Comparison of ENCODE assay signal across 12 cellular contexts in the genomic region with DNA sequence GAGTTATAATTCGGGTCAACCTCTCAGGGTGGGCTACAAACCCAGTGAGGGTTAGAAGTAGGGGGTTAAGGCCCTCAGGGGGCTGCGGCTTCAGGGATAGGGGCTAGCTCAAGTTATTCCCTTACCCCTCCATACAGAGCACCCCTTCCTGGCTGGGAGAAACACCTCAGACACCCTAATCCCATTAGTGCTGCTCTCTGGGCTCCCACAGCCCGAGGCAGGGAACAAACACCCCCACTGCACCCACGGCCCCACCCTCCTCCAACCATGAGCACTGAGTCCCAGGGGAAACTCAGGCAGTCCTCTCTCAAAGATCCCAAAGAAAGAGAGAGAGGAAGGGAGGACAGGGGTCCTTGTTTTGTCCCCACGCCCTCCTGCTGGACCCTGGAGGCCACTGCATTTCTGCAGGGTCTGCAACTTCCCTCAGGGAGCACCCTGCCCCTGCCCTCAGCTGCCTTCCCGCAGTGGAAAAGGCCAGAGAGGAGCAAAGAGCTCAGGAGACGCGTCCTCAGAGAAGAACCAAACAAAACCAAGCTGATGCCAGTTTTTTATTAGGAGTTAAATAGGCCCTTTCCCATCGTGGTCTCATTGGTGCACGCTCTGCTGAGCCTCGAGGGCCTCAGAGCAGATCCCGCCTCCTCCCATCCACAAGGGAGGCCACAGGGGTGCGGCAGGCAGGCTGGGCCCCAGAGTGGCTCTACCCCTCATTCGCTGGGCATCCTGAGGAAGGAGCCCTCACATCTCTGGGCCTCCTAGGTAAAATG. TPM values are rescaled to one million over a fixed set of nuclear protein-coding genes. Genes with fewer than 3 reads are reported as not detected.
A peak's percentile ranks its signal among the peaks of the same experiment; 100 is the strongest.
DNase-seq lines count a peak whose midpoint lies in the region; ATAC-seq and TF ChIP-seq lines count a peak whose summit lies in the region.
"Had no signal": no experiment of that assay in that cellular context is flagged by ENCODE, and none has a peak within 500 bp of the region (broad histone marks: within the 10 kb centered on the region; RNA-seq: fewer than 3 reads in every experiment).

No MANE protein-coding gene starts in this region.

- no peaks in the 10 kb centered on the region for H3K27me3 ChIP-seq in mesenchymal stem cell (ENCODE audit: control insufficient read depth in 1 of 2, insufficient read depth in 1 of 2, low read length in 2 of 2)
- no peaks in the 10 kb centered on the region for H3K27me3 ChIP-seq in upper lobe of left lung
- H3K27me3 ChIP-seq: ovary had no signal

- H4K8ac ChIP-seq in mesenchymal stem cell (ENCODE audit: low read length): peak overlapping the region; percentile 92

- peaks cover 22% of the 10 kb centered on the region for H3K27me3 Mint-ChIP-seq in activated naive CD4-positive, alpha-beta T cell treated with anti-CD3 and anti-CD28 coated beads, Interleukin-2, amount 10 ng/mL, durations not matched to agents 7 days and 5 days
- peaks cover 4% of the 10 kb centered on the region for H3K27me3 Mint-ChIP-seq in activated T-helper 1 cell treated with anti-CD3 and anti-CD28 coated beads, Interleukin-12 subunit alpha, Interleukin-12 subunit beta, Interleukin-2, Interleukin-4 antibody, amounts not matched to agents 30 ng/mL and 10 ng/mL and 1 ng/mL, durations not matched to agents 14 hours and 24 hours and 36 hours (ENCODE audit: insufficient read depth)

- H2BK15ac ChIP-seq in mesenchymal stem cell (ENCODE audit: low read depth, poor library complexity, severe bottlenecking): peak overlapping the region; percentile 99

- peak overlapping the region; percentile 93 for H3K4me3 Mint-ChIP-seq in activated naive CD4-positive, alpha-beta T cell treated with anti-CD3 and anti-CD28 coated beads, Interleukin-2, amount 10 ng/mL, durations not matched to agents 7 days and 5 days
- peak overlapping the region; percentile 13 for H3K4me3 Mint-ChIP-seq in activated T-helper 1 cell treated with anti-CD3 and anti-CD28 coated beads, Interleukin-12 subunit alpha, Interleukin-12 subunit beta, Interleukin-2, Interleukin-4 antibody, amounts not matched to agents 30 ng/mL and 10 ng/mL and 1 ng/mL, durations not matched to agents 14 hours and 24 hours and 36 hours

- H3K4me2 ChIP-seq in mesenchymal stem cell (ENCODE audit: low read length, poor library complexity, severe bottlenecking): no peak overlapping the region

- H2BK120ac ChIP-seq in mesenchymal stem cell (ENCODE audit: low read depth, low read length): peak overlapping the region; percentile 94

- peak overlapping the region; percentile 87 to 100 for H2BK12ac ChIP-seq in mesenchymal stem cell (ENCODE audit: low read length in 2 of 2)

- H2AFZ ChIP-seq in mesenchymal stem cell (ENCODE audit: low read depth, low read length): no peak overlapping the region

- no peak for TF ChIP-seq CTCF in upper lobe of left lung (IDR thresholded peaks at IDR 0.05)

- peaks cover 12 to 33% of the 10 kb centered on the region in 2 experiments for H3K36me3 ChIP-seq in mesenchymal stem cell (ENCODE audit: control insufficient read depth in 1 of 2, insufficient read depth in 2 of 2, low read depth in 1 of 2, low read length in 2 of 2)
- H3K36me3 ChIP-seq in upper lobe of left lung: peaks cover 0 to 16% (median 2%) of the 10 kb centered on the region in 4 donors
- H3K36me3 ChIP-seq: ovary had no signal

- H3K4ac ChIP-seq in mesenchymal stem cell (ENCODE audit: low read depth in 1 of 2, low read length in 2 of 2): peak overlapping the region; percentile 84 to 88

- TF ChIP-seq EP300 in upper lobe of left lung (IDR thresholded peaks at IDR 0.05): no peak

- peak overlapping the region; percentile 95 for H3K9ac ChIP-seq in mesenchymal stem cell (ENCODE audit: low read length)
- H3K9ac ChIP-seq: SK-N-SH had no signal

- H3K79me1 ChIP-seq in mesenchymal stem cell (replicated peaks; ENCODE audit: low read length, poor library complexity, severe bottlenecking): peaks cover 15% of the 10 kb centered on the region

- peak overlapping the region; percentile 5 for H3K27ac ChIP-seq in mesenchymal stem cell (ENCODE audit: low read length, poor library complexity, severe bottlenecking)
- peak overlapping the region in 3 of 4 donors; percentile 22 to 94 (median 88) for H3K27ac ChIP-seq in upper lobe of left lung
- H3K27ac ChIP-seq: ovary had no signal

- peak overlapping the region in 1 of 2 experiments; percentile 71 for H3K14ac ChIP-seq in mesenchymal stem cell (ENCODE audit: low read length in 2 of 2)

- H3K9me3 ChIP-seq in mesenchymal stem cell (ENCODE audit: control insufficient read depth, low read length) (no peaks in the 10 kb centered on the region), upper lobe of left lung (no peaks in the 10 kb centered on the region)
- H3K9me3 ChIP-seq: ovary, SK-N-SH had no signal

- H3K4me1 ChIP-seq in mesenchymal stem cell (ENCODE audit: control insufficient read depth, insufficient read depth, low read depth, low read length): peaks cover 66% of the 10 kb centered on the region
- peaks cover 77 to 97% (median 86%) of the 10 kb centered on the region in 4 donors for H3K4me1 ChIP-seq in upper lobe of left lung

- H3K27ac Mint-ChIP-seq in activated naive CD4-positive, alpha-beta T cell treated with anti-CD3 and anti-CD28 coated beads, Interleukin-2, amount 10 ng/mL, durations not matched to agents 7 days and 5 days: peak overlapping the region; percentile 99
- peak overlapping the region; percentile 99 for H3K27ac Mint-ChIP-seq in activated T-helper 1 cell treated with anti-CD3 and anti-CD28 coated beads, Interleukin-12 subunit alpha, Interleukin-12 subunit beta, Interleukin-2, Interleukin-4 antibody, amounts not matched to agents 30 ng/mL and 10 ng/mL and 1 ng/mL, durations not matched to agents 14 hours and 24 hours and 36 hours

- peaks cover 80% of the 10 kb centered on the region for H3K4me1 Mint-ChIP-seq in activated naive CD4-positive, alpha-beta T cell treated with anti-CD3 and anti-CD28 coated beads, Interleukin-2, amount 10 ng/mL, durations not matched to agents 7 days and 5 days
- peaks cover 67% of the 10 kb centered on the region for H3K4me1 Mint-ChIP-seq in activated T-helper 1 cell treated with anti-CD3 and anti-CD28 coated beads, Interleukin-12 subunit alpha, Interleukin-12 subunit beta, Interleukin-2, Interleukin-4 antibody, amounts not matched to agents 30 ng/mL and 10 ng/mL and 1 ng/mL, durations not matched to agents 14 hours and 24 hours and 36 hours (ENCODE audit: low read depth)

- H4K91ac ChIP-seq in mesenchymal stem cell (ENCODE audit: low read length): peak overlapping the region; percentile 90

- H3K18ac ChIP-seq in mesenchymal stem cell (ENCODE audit: low read depth in 1 of 2, low read length in 2 of 2): peak overlapping the region; percentile 79 to 84

- peak overlapping the region; percentile 20 for H2BK5ac ChIP-seq in mesenchymal stem cell (ENCODE audit: low read depth, low read length, poor library complexity, severe bottlenecking)

- peak overlapping the region; percentile 84 for H2AK5ac ChIP-seq in mesenchymal stem cell (ENCODE audit: low read length, severe bottlenecking)

- DNase-seq in activated naive CD4-positive, alpha-beta T cell treated with anti-CD3 and anti-CD28 coated beads, Interleukin-2, amount 10 ng/mL, durations not matched to agents 7 days and 5 days: peak; percentile 5
- DNase-seq in activated naive CD4-positive, alpha-beta T cell treated with anti-CD3 and anti-CD28 coated beads, Interleukin-2, amount 50 U/mL, for 16 hours: no peak
- DNase-seq in activated T-helper 1 cell treated with anti-CD3 and anti-CD28 coated beads, Interleukin-12 subunit alpha, Interleukin-12 subunit beta, Interleukin-2, Interleukin-4 antibody, amounts not matched to agents 30 ng/mL and 10 ng/mL and 1 ng/mL, durations not matched to agents 14 hours and 24 hours and 36 hours (ENCODE audit: low spot score): no peak
- DNase-seq in mesenchymal stem cell (no peak), upper lobe of left lung (peak in 1 of 2 donors; percentile 15), superior temporal gyrus (ENCODE audit: extremely low spot score) (no peak)
- no peak for DNase-seq in stimulated activated CD4-positive, alpha-beta T cell treated with anti-CD3 and anti-CD28 coated beads, Interleukin-12 subunit alpha, Interleukin-12 subunit beta, amount 100 ng/mL, for 4 hours
- DNase-seq: DMS 273 treated with DMSO at 0.1 percent for 48 hours, glutamatergic neuron, SK-N-SH had no signal

- no peaks in the 10 kb centered on the region for H3K9me3 Mint-ChIP-seq in activated naive CD4-positive, alpha-beta T cell treated with anti-CD3 and anti-CD28 coated beads, Interleukin-2, amount 10 ng/mL, durations not matched to agents 7 days and 5 days
- H3K9me3 Mint-ChIP-seq in activated T-helper 1 cell treated with anti-CD3 and anti-CD28 coated beads, Interleukin-12 subunit alpha, Interleukin-12 subunit beta, Interleukin-2, Interleukin-4 antibody, amounts not matched to agents 30 ng/mL and 10 ng/mL and 1 ng/mL, durations not matched to agents 14 hours and 24 hours and 36 hours: no peaks in the 10 kb centered on the region

- TF ChIP-seq POLR2A in upper lobe of left lung (IDR thresholded peaks at IDR 0.05): no peak

- intact Hi-C loops in activated T-helper 1 cell treated with anti-CD3 and anti-CD28 coated beads, Interleukin-12 subunit alpha, Interleukin-12 subunit beta, Interleukin-2, Interleukin-4 antibody, amounts not matched to agents 30 ng/mL and 10 ng/mL and 1 ng/mL, durations not matched to agents 14 hours and 24 hours and 36 hours (cut with micrococcal nuclease): loop anchor here (10.0 kb wide), 1 partner anchor 418 kb away; the partner anchor contains the start of genes CREB3L4 and SLC39A1

- H3K4me3 ChIP-seq in mesenchymal stem cell (ENCODE audit: insufficient read depth in 1 of 2, low read depth in 1 of 2, low read length in 2 of 2) (peak overlapping the region in 1 of 2 experiments; percentile 87), upper lobe of left lung (no peak overlapping the region)
- H3K4me3 ChIP-seq: ovary had no signal

- peaks cover 36% of the 10 kb centered on the region for H3K36me3 Mint-ChIP-seq in activated naive CD4-positive, alpha-beta T cell treated with anti-CD3 and anti-CD28 coated beads, Interleukin-2, amount 10 ng/mL, durations not matched to agents 7 days and 5 days
- peaks cover 21% of the 10 kb centered on the region for H3K36me3 Mint-ChIP-seq in activated T-helper 1 cell treated with anti-CD3 and anti-CD28 coated beads, Interleukin-12 subunit alpha, Interleukin-12 subunit beta, Interleukin-2, Interleukin-4 antibody, amounts not matched to agents 30 ng/mL and 10 ng/mL and 1 ng/mL, durations not matched to agents 14 hours and 24 hours and 36 hours (ENCODE audit: low read depth)

- peak overlapping the region in 1 of 2 experiments; percentile 40 for H3K23ac ChIP-seq in mesenchymal stem cell (ENCODE audit: low read length in 2 of 2)

- ATAC-seq in upper lobe of left lung (ENCODE audit: low FRiP score in 2 of 2) (no peak), HG02938 (IDR thresholded peaks at IDR 0.05; ENCODE audit: unreplicated experiment) (no peak)

- CTCF ChIA-PET in activated naive CD4-positive, alpha-beta T cell treated with anti-CD3 and anti-CD28 coated beads, Interleukin-2, amount 10 ng/mL, durations not matched to agents 7 days and 5 days (lab: Charles Lee): interaction anchor here (0.5 to 5.0 kb wide), 4 partner anchors 13 to 37 kb away, joined by 3 to 74 read pairs (median 10); partner anchors contain the start of gene S100A6

- 81% methylated on average over 13 of the region's 14 CpGs for WGBS in mesenchymal stem cell
- 81 to 85% methylated on average over 12 to 14 of the region's 14 CpGs for WGBS in upper lobe of left lung, 2 donors

RNA-seq across cellular contexts. Expression of gene S100A4, which starts 1.4 kb away (rescaled TPM):
- total RNA-seq in activated T-helper 1 cell treated with anti-CD3 and anti-CD28 coated beads, Interleukin-12 subunit alpha, Interleukin-12 subunit beta, Interleukin-2, Interleukin-4 antibody, amounts not matched to agents 30 ng/mL and 10 ng/mL and 1 ng/mL, durations not matched to agents 14 hours and 24 hours and 36 hours: 165 and 167 TPM in 2 replicates
- 636 TPM for polyA plus RNA-seq in mesenchymal stem cell (2013, experiment 1 of 2)
- 654 TPM for polyA plus RNA-seq in mesenchymal stem cell (2013, experiment 2 of 2)
- total RNA-seq in upper lobe of left lung: 100 to 1,000 TPM; 234 to 983 (median 633) TPM

RNA-seq across cellular contexts. Expression of gene S100A3, which starts 2.1 kb away (rescaled TPM):
- total RNA-seq in activated T-helper 1 cell treated with anti-CD3 and anti-CD28 coated beads, Interleukin-12 subunit alpha, Interleukin-12 subunit beta, Interleukin-2, Interleukin-4 antibody, amounts not matched to agents 30 ng/mL and 10 ng/mL and 1 ng/mL, durations not matched to agents 14 hours and 24 hours and 36 hours: not detected in 2 replicates
- 17.9 TPM for polyA plus RNA-seq in mesenchymal stem cell (2013, experiment 1 of 2)
- 18.8 TPM for polyA plus RNA-seq in mesenchymal stem cell (2013, experiment 2 of 2)
- total RNA-seq in upper lobe of left lung: 1 to 10 TPM in 5 of 6 donors, not detected in 1; 2.0 to 4.4 (median 2.1) TPM

RNA-seq across cellular contexts. Expression of gene S100A5, which starts 6.2 kb away (rescaled TPM):
- 1.3 and 1.6 TPM in 2 replicates for total RNA-seq in activated T-helper 1 cell treated with anti-CD3 and anti-CD28 coated beads, Interleukin-12 subunit alpha, Interleukin-12 subunit beta, Interleukin-2, Interleukin-4 antibody, amounts not matched to agents 30 ng/mL and 10 ng/mL and 1 ng/mL, durations not matched to agents 14 hours and 24 hours and 36 hours
- 0.08 TPM for polyA plus RNA-seq in mesenchymal stem cell (2013, experiment 1 of 2)
- polyA plus RNA-seq in mesenchymal stem cell (2013, experiment 2 of 2): not detected
- not detected for total RNA-seq in upper lobe of left lung
- total RNA-seq: ovary had no signal
- polyA plus RNA-seq: ovary had no signal

RNA-seq across cellular contexts. Expression of gene S100A6, which starts 11.2 kb away (rescaled TPM):
- 154 and 159 TPM in 2 replicates for total RNA-seq in activated T-helper 1 cell treated with anti-CD3 and anti-CD28 coated beads, Interleukin-12 subunit alpha, Interleukin-12 subunit beta, Interleukin-2, Interleukin-4 antibody, amounts not matched to agents 30 ng/mL and 10 ng/mL and 1 ng/mL, durations not matched to agents 14 hours and 24 hours and 36 hours
- 1,233 TPM for polyA plus RNA-seq in mesenchymal stem cell (2013, experiment 1 of 2)
- 1,286 TPM for polyA plus RNA-seq in mesenchymal stem cell (2013, experiment 2 of 2)
- 1,000 to 10,000 TPM in 3 of 6 donors, 100 to 1,000 TPM in 3; 399 to 1,595 (median 925) TPM for total RNA-seq in upper lobe of left lung

RNA-seq across cellular contexts. Expression of gene S100A2, which starts 18.7 kb away (rescaled TPM):
- total RNA-seq in activated T-helper 1 cell treated with anti-CD3 and anti-CD28 coated beads, Interleukin-12 subunit alpha, Interleukin-12 subunit beta, Interleukin-2, Interleukin-4 antibody, amounts not matched to agents 30 ng/mL and 10 ng/mL and 1 ng/mL, durations not matched to agents 14 hours and 24 hours and 36 hours: 0.21 and 1.1 TPM in 2 replicates
- polyA plus RNA-seq in mesenchymal stem cell (2013, experiment 1 of 2): 8.6 TPM
- polyA plus RNA-seq in mesenchymal stem cell (2013, experiment 2 of 2): 7.0 TPM
- 10 to 100 TPM in 2 of 6 donors, 1 to 10 TPM in 3, not detected in 1; 2.0 to 12.0 (median 7.9) TPM for total RNA-seq in upper lobe of left lung
